3 cellular contexts compared by ENCODE assay signal in genomic region chr1:69086148-69086547, GRCh38.
"Had no signal": no experiment of that assay in that cellular context is flagged by ENCODE, and none has a peak within 500 bp of the region (broad histone marks: within the 10 kb centered on the region; RNA-seq: fewer than 3 reads in every experiment).

No MANE protein-coding gene starts in this region.

- ATAC-seq: GM12878 had no signal

- DNase-seq: GDM1, GF-D8 had no signal

- H3K4me3 ChIP-seq: GM12878 had no signal
